ENCODE assay signal across 8 cellular contexts in genomic region chr11:12680246-12680939, GRCh38. TPM values are rescaled to one million over a fixed set of nuclear protein-coding genes. Genes with fewer than 3 reads are reported as not detected.
DNase-seq lines count a peak whose midpoint lies in the region; ATAC-seq and TF ChIP-seq lines count a peak whose summit lies in the region.

No MANE protein-coding gene starts in this region.

- no peaks in the 10 kb centered on the region for H3K36me3 Mint-ChIP-seq in natural killer cell treated with Interleukin-12 subunit alpha and Interleukin-12 subunit beta and Interleukin-15 and Interleukin-18, amount 100 ng/mL, for 72 hours

- H3K4me3 Mint-ChIP-seq in natural killer cell treated with Interleukin-12 subunit alpha and Interleukin-12 subunit beta and Interleukin-15 and Interleukin-18, amount 100 ng/mL, for 72 hours, result no peak overlapping the region

- no peaks in the 10 kb centered on the region for H3K27me3 ChIP-seq in AG04450 (ENCODE audit: control insufficient read depth, insufficient read depth, low read length)
- H3K27me3 ChIP-seq in NT2/D1 (ENCODE audit: insufficient read depth, insufficient read length), result no peaks in the 10 kb centered on the region

- H3K4me1 ChIP-seq in NT2/D1 (ENCODE audit: insufficient read depth, insufficient read length), result peaks cover 5% of the 10 kb centered on the region

- no peak overlapping the region for H3K27ac Mint-ChIP-seq in natural killer cell treated with Interleukin-12 subunit alpha and Interleukin-12 subunit beta and Interleukin-15 and Interleukin-18, amount 100 ng/mL, for 72 hours

- peak overlapping the region; percentile 23 for H3K4me3 ChIP-seq in AG04450 (ENCODE audit: low read depth, low read length)
- H3K4me3 ChIP-seq in NT2/D1 (ENCODE audit: insufficient read length, low read depth), result no peak overlapping the region
- H3K4me3 ChIP-seq in coronary artery, result peak overlapping the region; percentile 41

- CTCF ChIA-PET in AG04450 (lab: Charles Lee), result interaction anchor here (0.6 to 5.9 kb wide), 5 partner anchors 211 to 392 kb away, joined by 3 to 42 read pairs (median 3); no protein-coding TSS in a partner anchor

- H3K9ac ChIP-seq in NT2/D1 (ENCODE audit: insufficient read length, low read depth), result no peak overlapping the region

- H3K27me3 Mint-ChIP-seq in natural killer cell treated with Interleukin-12 subunit alpha and Interleukin-12 subunit beta and Interleukin-15 and Interleukin-18, amount 100 ng/mL, for 72 hours, result peaks cover 50 to 77% of the 10 kb centered on the region in 2 donors

- POLR2A ChIA-PET in AG04450 (lab: Yijun Ruan, JAX), result interaction anchor here (1.2 to 1.6 kb wide), 3 partner anchors 12 to 208 kb away, joined by 4 to 8 read pairs (median 7); no protein-coding TSS in a partner anchor

- H3K9me3 Mint-ChIP-seq in natural killer cell treated with Interleukin-12 subunit alpha and Interleukin-12 subunit beta and Interleukin-15 and Interleukin-18, amount 100 ng/mL, for 72 hours, result no peaks in the 10 kb centered on the region

- peak overlapping the region; percentile 31 for H3K27ac ChIP-seq in AG04450 (ENCODE audit: low read depth, low read length)
- H3K27ac ChIP-seq in coronary artery, result peak overlapping the region in 1 of 2 donors; percentile 35
- H3K27ac ChIP-seq in temporal lobe (ENCODE audit: low read depth, low read length), result peak overlapping the region; percentile 51

- DNase-seq in AG04450 (ENCODE audit: low read depth, low spot score) (peak; percentile 65), HT-29 (ENCODE audit: low spot score) (peak; percentile 94), NT2/D1 (ENCODE audit: low read depth, low spot score) (peak; percentile 82), coronary artery (ENCODE audit: low spot score) (peak; percentile 84), kidney glomerular epithelial cell (lab: John Stamatoyannopoulos, UW) (peak; percentile 60), SW 1271 (lab: John Stamatoyannopoulos, UW) (no peak)
- DNase-seq in natural killer cell treated with Interleukin-12 subunit alpha and Interleukin-12 subunit beta and Interleukin-15 and Interleukin-18, amount 100 ng/mL, for 72 hours (ENCODE audit: low spot score), result no peak

- no peak for ATAC-seq in natural killer cell treated with Interleukin-12 subunit alpha and Interleukin-12 subunit beta and Interleukin-15 and Interleukin-18, amount 100 ng/mL, for 72 hours

- peaks cover 29% of the 10 kb centered on the region for H3K36me3 ChIP-seq in NT2/D1 (ENCODE audit: insufficient read depth, insufficient read length, low read length)

- TF ChIP-seq CTCF in AG04450 (IDR thresholded peaks at IDR 0.05; ENCODE audit: low read depth, low read length) (no peak), coronary artery (IDR thresholded peaks at IDR 0.05) (no peak)

- no peaks in the 10 kb centered on the region for H3K4me1 Mint-ChIP-seq in natural killer cell treated with Interleukin-12 subunit alpha and Interleukin-12 subunit beta and Interleukin-15 and Interleukin-18, amount 100 ng/mL, for 72 hours (ENCODE audit: low read depth in 2 of 2)

- H3K9me3 ChIP-seq in AG04450 (ENCODE audit: control insufficient read depth, insufficient read depth, low read length), result no peaks in the 10 kb centered on the region
- no peaks in the 10 kb centered on the region for H3K9me3 ChIP-seq in NT2/D1 (ENCODE audit: insufficient read depth, low read length)

RNA-seq across cellular contexts. Expression of gene TEAD1, which starts 6.2 kb away (rescaled TPM):
- polyA plus RNA-seq in AG04450 (2011; rRNA removed), result 100 and 113 TPM in 2 replicates
- 167 and 198 TPM in 2 replicates for polyA minus RNA-seq in AG04450 (2011; rRNA and poly(A)+ RNA removed)
- total RNA-seq in HT-29 (2014; rRNA removed; shearing (Covaris generic)), result 99.5 and 102 TPM in 2 replicates
- 22.1 TPM for total RNA-seq in temporal lobe
- under 1 TPM in 1 of 2 donors, not detected in 1; 0.06 TPM for total RNA-seq in natural killer cell treated with Interleukin-12 subunit alpha and Interleukin-12 subunit beta and Interleukin-15 and Interleukin-18, amount 100 ng/mL, for 72 hours

Comparison
In these comparisons a context has a peak if more than half of its experiments do, and no peak if none do; other contexts are left out.
1. DNase-seq: peak in AG04450 (single experiment), HT-29 (single experiment), NT2/D1 (single experiment), coronary artery (single experiment) and kidney glomerular epithelial cell (single experiment); none in SW 1271 (0 of 2) and natural killer cell treated with Interleukin-12 subunit alpha and Interleukin-12 subunit beta and Interleukin-15 and Interleukin-18, amount 100 ng/mL, for 72 hours (single experiment).
2. RNA of gene TEAD1, which starts 6.2 kb away (total RNA-seq): 99.5 to 102 TPM in HT-29 and 22.1 TPM in temporal lobe (single experiment); 0.06 TPM in natural killer cell treated with Interleukin-12 subunit alpha and Interleukin-12 subunit beta and Interleukin-15 and Interleukin-18, amount 100 ng/mL, for 72 hours; every median in the first group is over 10 times any median in the second.